ENCODE assay signal across 8 cellular contexts in genomic region chr17:28950017-28950751, GRCh38.
DNase-seq lines count a peak whose midpoint lies in the region; ATAC-seq and TF ChIP-seq lines count a peak whose summit lies in the region.

No MANE protein-coding gene starts in this region.

- peak overlapping the region; percentile 85 for H3K9ac ChIP-seq in mucosa of stomach (ENCODE audit: low read length)

- DNase-seq in GM12865 (ENCODE audit: low read depth) (peak; percentile 66), NCI-H69 (lab: John Stamatoyannopoulos, UW) (peak; percentile 77), epithelial cell of prostate (ENCODE audit: low read depth, low spot score) (no peak), COLO829 (ENCODE audit: low spot score) (no peak)
- DNase-seq in activated CD8-positive, alpha-beta memory T cell treated with anti-CD3 and anti-CD28 coated beads, Interleukin-2, amount 50 U/mL, for 48 hours = peak; percentile 81
- peak; percentile 40 to 69 (median 64) for DNase-seq in stimulated activated naive CD4-positive, alpha-beta T cell (lab: John Stamatoyannopoulos, UW)

- TF ChIP-seq CTCF in GM12865 (IDR thresholded peaks at IDR 0.05; ENCODE audit: insufficient read depth, low read depth, low read length, missing control alignments) = no peak

- no peaks in the 10 kb centered on the region for H3K9me3 ChIP-seq in mucosa of stomach (ENCODE audit: control insufficient read depth, low read length)

- H3K36me3 ChIP-seq in mucosa of stomach (ENCODE audit: control insufficient read depth, insufficient read depth, low read length) = no peaks in the 10 kb centered on the region

- peak overlapping the region; percentile 94 for H3K4me3 ChIP-seq in GM12865 (ENCODE audit: low read depth, low read length)
- H3K4me3 ChIP-seq in mucosa of stomach (ENCODE audit: low read length) = peak overlapping the region; percentile 76

- H3K27me3 ChIP-seq in mucosa of stomach (ENCODE audit: control insufficient read depth, insufficient read depth, low read length) = no peaks in the 10 kb centered on the region

- H3K4me1 ChIP-seq in mucosa of stomach (ENCODE audit: control insufficient read depth, insufficient read depth, low read length) = peaks cover 21% of the 10 kb centered on the region

- no peak for ATAC-seq in GM19452 (IDR thresholded peaks at IDR 0.05; ENCODE audit: unreplicated experiment)

- H3K27ac ChIP-seq in epithelial cell of prostate = peak overlapping the region; percentile 98

Comparison
In these comparisons a context has a peak if more than half of its experiments do, and no peak if none do; other contexts are left out.
1. DNase-seq: peak in GM12865 (single experiment), NCI-H69 (single experiment), activated CD8-positive, alpha-beta memory T cell treated with anti-CD3 and anti-CD28 coated beads, Interleukin-2, amount 50 U/mL, for 48 hours (single experiment) and stimulated activated naive CD4-positive, alpha-beta T cell (6 of 6); none in epithelial cell of prostate (single experiment) and COLO829 (single experiment).